Comparison of ENCODE assay signal across 25 cellular contexts in the genomic region with DNA sequence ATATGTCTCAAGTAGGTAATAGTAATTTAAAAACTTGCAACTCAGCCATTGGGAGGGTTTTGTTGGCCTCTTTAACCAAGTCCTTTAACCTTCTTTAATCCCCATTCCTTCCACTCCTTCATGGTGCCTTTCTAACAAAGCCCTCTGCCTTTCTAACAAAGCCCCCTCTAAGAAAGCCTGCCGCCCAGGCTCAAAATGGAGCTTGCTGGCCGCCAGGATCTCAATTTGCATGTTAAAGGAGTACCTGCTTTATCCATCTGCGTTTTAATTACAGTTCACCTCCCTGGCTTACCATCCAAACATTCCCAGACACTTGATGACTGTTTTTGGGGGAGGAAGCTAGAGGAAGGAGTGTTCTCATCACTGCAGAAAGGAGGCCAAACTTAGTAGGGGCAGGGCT.
"Had no signal": no experiment of that assay in that cellular context is flagged by ENCODE, and none has a peak within 500 bp of the region (broad histone marks: within the 10 kb centered on the region; RNA-seq: fewer than 3 reads in every experiment).

No MANE protein-coding gene starts in this region.

- ATAC-seq: activated T-cell treated with anti-CD3 and anti-CD28 coated beads, Interleukin-2, amount 50 U/mL, for 4 hours; heart right ventricle; left ventricle myocardium superior; naive thymus-derived CD8-positive, alpha-beta T cell; right lobe of liver; stimulated activated effector memory CD8-positive, alpha-beta T cell treated with anti-CD3 and anti-CD28 coated beads, Interleukin-12 subunit alpha, Interleukin-12 subunit beta, amount 100 ng/mL, for 72 hours; stimulated activated naive CD8-positive, alpha-beta T cell treated with anti-CD3 and anti-CD28 coated beads, Interleukin-15, amount 100 ng/mL, for 72 hours; T-helper 17 cell had no signal

- H3K36me3 Mint-ChIP-seq: activated naive CD8-positive, alpha-beta T cell treated with anti-CD3 and anti-CD28 coated beads, Interleukin-2, amount 10 ng/mL, durations not matched to agents 7 days and 5 days; mesothelial cell of epicardium; stimulated activated effector memory CD8-positive, alpha-beta T cell treated with anti-CD3 and anti-CD28 coated beads, Interleukin-12 subunit alpha, Interleukin-12 subunit beta, amount 100 ng/mL, for 72 hours had no signal

- H3K27ac Mint-ChIP-seq: activated naive CD8-positive, alpha-beta T cell treated with anti-CD3 and anti-CD28 coated beads, Interleukin-2, amount 10 ng/mL, durations not matched to agents 7 days and 5 days; mesothelial cell of epicardium; naive thymus-derived CD8-positive, alpha-beta T cell; stimulated activated effector memory CD8-positive, alpha-beta T cell treated with anti-CD3 and anti-CD28 coated beads, Interleukin-12 subunit alpha, Interleukin-12 subunit beta, amount 100 ng/mL, for 72 hours; stimulated activated naive CD8-positive, alpha-beta T cell treated with anti-CD3 and anti-CD28 coated beads, Interleukin-15, amount 100 ng/mL, for 72 hours; T-helper 17 cell had no signal

- H3K9me3 Mint-ChIP-seq: activated T-cell treated with anti-CD3 and anti-CD28 coated beads, Interleukin-2, amount 50 U/mL, for 4 hours; mesothelial cell of epicardium had no signal

- H3K27ac ChIP-seq: coronary artery, heart right ventricle, parathyroid adenoma, right lobe of liver, transverse colon, vagina had no signal

- H3K4me3 ChIP-seq: coronary artery, heart right ventricle, right lobe of liver, transverse colon, vagina had no signal

- H3K9me3 ChIP-seq: heart right ventricle, right lobe of liver, transverse colon, vagina had no signal

- H2AFZ ChIP-seq: parathyroid adenoma had no signal

- H3K4me1 Mint-ChIP-seq: activated naive CD8-positive, alpha-beta T cell treated with anti-CD3 and anti-CD28 coated beads, Interleukin-2, amount 10 ng/mL, durations not matched to agents 7 days and 5 days; mesothelial cell of epicardium; naive thymus-derived CD8-positive, alpha-beta T cell; stimulated activated effector memory CD8-positive, alpha-beta T cell treated with anti-CD3 and anti-CD28 coated beads, Interleukin-12 subunit alpha, Interleukin-12 subunit beta, amount 100 ng/mL, for 72 hours; stimulated activated naive CD8-positive, alpha-beta T cell treated with anti-CD3 and anti-CD28 coated beads, Interleukin-15, amount 100 ng/mL, for 72 hours; T-helper 17 cell had no signal

- H3K4me1 ChIP-seq: parathyroid adenoma, transverse colon, vagina had no signal

- H3K9ac ChIP-seq: parathyroid adenoma had no signal

- H3K27me3 ChIP-seq: right lobe of liver, vagina had no signal

- DNase-seq: activated CD4-positive, alpha-beta T cell treated with anti-CD3 and anti-CD28 coated beads for 4 hours; activated CD4-positive, alpha-beta T cell treated with anti-CD3 and anti-CD28 coated beads, Interleukin-2, amount 50 U/mL, for 48 hours; activated CD4-positive, CD25-positive, alpha-beta regulatory T cell; activated CD8-positive, alpha-beta memory T cell treated with anti-CD3 and anti-CD28 coated beads, Interleukin-2, amount 50 U/mL, for 48 hours; activated naive CD4-positive, alpha-beta T cell treated with Interleukin-2 at 50 U/mL for 16 hours; activated naive CD8-positive, alpha-beta T cell treated with anti-CD3 and anti-CD28 coated beads, Interleukin-2, amount 10 ng/mL, durations not matched to agents 7 days and 5 days; activated T-cell treated with anti-CD3 and anti-CD28 coated beads, Interleukin-2, amount 50 U/mL, for 4 hours; amniotic stem cell; erythroblast; foreskin fibroblast; heart right ventricle; left ventricle myocardium superior; mammary epithelial cell; naive thymus-derived CD8-positive, alpha-beta T cell; right lobe of liver; small intestine; stimulated activated CD4-positive, alpha-beta T cell treated with anti-CD3 and anti-CD28 coated beads, Interleukin-2, amount 100 ng/mL, for 24 hours; stimulated activated naive CD8-positive, alpha-beta T cell treated with anti-CD3 and anti-CD28 coated beads, Interleukin-15, amount 100 ng/mL, for 72 hours; T-helper 17 cell; transverse colon had no signal

- H3K4me3 Mint-ChIP-seq: activated naive CD8-positive, alpha-beta T cell treated with anti-CD3 and anti-CD28 coated beads, Interleukin-2, amount 10 ng/mL, durations not matched to agents 7 days and 5 days; activated T-cell treated with anti-CD3 and anti-CD28 coated beads, Interleukin-2, amount 50 U/mL, for 4 hours; mesothelial cell of epicardium; naive thymus-derived CD8-positive, alpha-beta T cell; stimulated activated effector memory CD8-positive, alpha-beta T cell treated with anti-CD3 and anti-CD28 coated beads, Interleukin-12 subunit alpha, Interleukin-12 subunit beta, amount 100 ng/mL, for 72 hours; stimulated activated naive CD8-positive, alpha-beta T cell treated with anti-CD3 and anti-CD28 coated beads, Interleukin-15, amount 100 ng/mL, for 72 hours; T-helper 17 cell had no signal

- H3K36me3 ChIP-seq: heart right ventricle, right lobe of liver, transverse colon, vagina had no signal
